ENCODE assay signal across 1 cellular context in the genomic region with DNA sequence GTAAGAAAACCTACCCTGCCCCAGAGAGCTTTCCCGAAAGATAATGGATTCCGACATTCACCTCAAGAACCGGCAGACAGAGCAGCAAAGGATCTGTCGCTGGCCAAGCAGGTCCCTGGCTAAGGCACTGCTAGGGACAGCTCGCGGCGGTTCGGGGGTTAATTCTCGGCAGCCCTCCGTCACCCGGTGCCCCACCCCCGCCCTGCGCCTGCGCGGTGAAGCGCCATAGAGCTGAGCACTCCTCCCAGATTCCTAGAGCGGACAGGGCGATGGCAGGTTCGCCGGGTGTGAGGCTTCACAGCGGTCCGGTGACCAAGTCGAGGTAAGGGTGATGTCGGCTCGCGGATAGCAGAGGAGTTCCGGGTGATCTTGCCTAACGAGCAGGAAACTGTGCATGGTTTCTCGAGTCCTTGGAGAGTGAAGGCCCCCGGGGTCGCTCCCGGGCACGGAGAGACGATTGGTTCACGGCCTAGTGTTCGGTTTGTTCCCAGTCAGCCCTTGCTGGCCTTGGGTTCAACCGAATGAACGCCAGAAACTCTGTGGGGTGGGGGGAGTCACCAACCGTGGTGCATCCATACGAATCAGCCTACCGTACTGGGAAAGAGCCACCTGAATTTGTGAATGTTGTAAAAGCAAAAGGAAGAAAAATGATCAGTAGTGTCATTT.
A peak's percentile ranks its signal among the peaks of the same experiment; 100 is the strongest.
TF ChIP-seq lines count a peak whose summit lies in the region.

A gene (minus strand): TSS at position 160 of the 666 bp plus-strand sequence. CDS start 25,877 bp downstream, outside the sequence.

TF ChIP-seq in HepG2, 621 proteins besides CTCF, POLR2A, EP300 and RAD21 (continued from another document and continues in another):
- TF ChIP-seq, protein P1, sequence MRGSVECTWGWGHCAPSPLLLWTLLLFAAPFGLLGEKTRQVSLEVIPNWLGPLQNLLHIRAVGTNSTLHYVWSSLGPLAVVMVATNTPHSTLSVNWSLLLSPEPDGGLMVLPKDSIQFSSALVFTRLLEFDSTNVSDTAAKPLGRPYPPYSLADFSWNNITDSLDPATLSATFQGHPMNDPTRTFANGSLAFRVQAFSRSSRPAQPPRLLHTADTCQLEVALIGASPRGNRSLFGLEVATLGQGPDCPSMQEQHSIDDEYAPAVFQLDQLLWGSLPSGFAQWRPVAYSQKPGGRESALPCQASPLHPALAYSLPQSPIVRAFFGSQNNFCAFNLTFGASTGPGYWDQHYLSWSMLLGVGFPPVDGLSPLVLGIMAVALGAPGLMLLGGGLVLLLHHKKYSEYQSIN (CRISPR knock-in tag; IDR thresholded peaks at IDR 0.05; ENCODE audit: borderline replicate concordance): 0 out of 2 replicates have a peak, but pooled peaks have one; percentile 61
- TF ChIP-seq ZNF777 (CRISPR knock-in tag; IDR thresholded peaks at IDR 0.05): peak; percentile 36; the same call in 1 of the 2 replicates
- peak; percentile 91; the same call in 1 of the 2 replicates for TF ChIP-seq AHR (CRISPR knock-in tag; IDR thresholded peaks at IDR 0.05)
- peak; percentile 96 for TF ChIP-seq ZNF225 (CRISPR knock-in tag; IDR thresholded peaks at IDR 0.05)
- TF ChIP-seq, protein P2, sequence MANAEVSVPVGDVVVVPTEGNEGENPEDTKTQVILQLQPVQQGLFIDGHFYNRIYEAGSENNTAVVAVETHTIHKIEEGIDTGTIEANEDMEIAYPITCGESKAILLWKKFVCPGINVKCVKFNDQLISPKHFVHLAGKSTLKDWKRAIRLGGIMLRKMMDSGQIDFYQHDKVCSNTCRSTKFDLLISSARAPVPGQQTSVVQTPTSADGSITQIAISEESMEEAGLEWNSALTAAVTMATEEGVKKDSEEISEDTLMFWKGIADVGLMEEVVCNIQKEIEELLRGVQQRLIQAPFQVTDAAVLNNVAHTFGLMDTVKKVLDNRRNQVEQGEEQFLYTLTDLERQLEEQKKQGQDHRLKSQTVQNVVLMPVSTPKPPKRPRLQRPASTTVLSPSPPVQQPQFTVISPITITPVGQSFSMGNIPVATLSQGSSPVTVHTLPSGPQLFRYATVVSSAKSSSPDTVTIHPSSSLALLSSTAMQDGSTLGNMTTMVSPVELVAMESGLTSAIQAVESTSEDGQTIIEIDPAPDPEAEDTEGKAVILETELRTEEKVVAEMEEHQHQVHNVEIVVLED (CRISPR knock-in tag; IDR thresholded peaks at IDR 0.05; ENCODE audit: borderline replicate concordance): peak; percentile 62; the same call in 1 of the 2 replicates
- TF ChIP-seq, protein P3, sequence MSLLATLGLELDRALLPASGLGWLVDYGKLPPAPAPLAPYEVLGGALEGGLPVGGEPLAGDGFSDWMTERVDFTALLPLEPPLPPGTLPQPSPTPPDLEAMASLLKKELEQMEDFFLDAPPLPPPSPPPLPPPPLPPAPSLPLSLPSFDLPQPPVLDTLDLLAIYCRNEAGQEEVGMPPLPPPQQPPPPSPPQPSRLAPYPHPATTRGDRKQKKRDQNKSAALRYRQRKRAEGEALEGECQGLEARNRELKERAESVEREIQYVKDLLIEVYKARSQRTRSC (CRISPR knock-in tag; IDR thresholded peaks at IDR 0.05; ENCODE audit: low read depth): no peak
- TF ChIP-seq, protein P4, sequence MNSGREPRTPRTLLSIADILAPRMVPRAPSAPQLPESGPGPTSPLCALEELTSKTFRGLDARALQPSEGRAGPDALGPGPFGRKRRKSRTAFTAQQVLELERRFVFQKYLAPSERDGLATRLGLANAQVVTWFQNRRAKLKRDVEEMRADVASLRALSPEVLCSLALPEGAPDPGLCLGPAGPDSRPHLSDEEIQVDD (CRISPR knock-in tag; IDR thresholded peaks at IDR 0.05; ENCODE audit: borderline replicate concordance): peak; percentile 85; the same call in 1 of the 2 replicates
- peak; percentile 43; the same call in 1 of the 2 replicates for TF ChIP-seq TSC22D2 (CRISPR knock-in tag; IDR thresholded peaks at IDR 0.05; ENCODE audit: borderline replicate concordance)
- peak; percentile 42; the same call in 1 of the 2 replicates for TF ChIP-seq RARA (CRISPR knock-in tag; IDR thresholded peaks at IDR 0.05)
- no peak for TF ChIP-seq ZNF382 (CRISPR knock-in tag; IDR thresholded peaks at IDR 0.05; ENCODE audit: borderline replicate concordance)
- peak; percentile 85; the same call in 1 of the 2 replicates for TF ChIP-seq ZSCAN31 (CRISPR knock-in tag; IDR thresholded peaks at IDR 0.05; ENCODE audit: low read depth)
- peak; percentile 97 for TF ChIP-seq PHF20 (CRISPR knock-in tag; IDR thresholded peaks at IDR 0.05)
- TF ChIP-seq FOXP1 (IDR thresholded peaks at IDR 0.05): no peak
- TF ChIP-seq FOXP1 (CRISPR knock-in tag; IDR thresholded peaks at IDR 0.05): no peak; the same call in none of the 2 replicates
- peak; percentile 95 for TF ChIP-seq ZSCAN21 (CRISPR knock-in tag; IDR thresholded peaks at IDR 0.05; ENCODE audit: borderline replicate concordance)
- no peak for TF ChIP-seq RBAK (CRISPR knock-in tag; IDR thresholded peaks at IDR 0.05)
- peak; percentile 83; the same call in 1 of the 2 replicates for TF ChIP-seq ZNF20 (CRISPR knock-in tag; IDR thresholded peaks at IDR 0.05)
- TF ChIP-seq ZNF543 (CRISPR knock-in tag; IDR thresholded peaks at IDR 0.05): peak; percentile 90; the same call in 1 of the 2 replicates
- peak; percentile 87 for TF ChIP-seq ZNF451 (CRISPR knock-in tag; IDR thresholded peaks at IDR 0.05)
- TF ChIP-seq, protein P5, sequence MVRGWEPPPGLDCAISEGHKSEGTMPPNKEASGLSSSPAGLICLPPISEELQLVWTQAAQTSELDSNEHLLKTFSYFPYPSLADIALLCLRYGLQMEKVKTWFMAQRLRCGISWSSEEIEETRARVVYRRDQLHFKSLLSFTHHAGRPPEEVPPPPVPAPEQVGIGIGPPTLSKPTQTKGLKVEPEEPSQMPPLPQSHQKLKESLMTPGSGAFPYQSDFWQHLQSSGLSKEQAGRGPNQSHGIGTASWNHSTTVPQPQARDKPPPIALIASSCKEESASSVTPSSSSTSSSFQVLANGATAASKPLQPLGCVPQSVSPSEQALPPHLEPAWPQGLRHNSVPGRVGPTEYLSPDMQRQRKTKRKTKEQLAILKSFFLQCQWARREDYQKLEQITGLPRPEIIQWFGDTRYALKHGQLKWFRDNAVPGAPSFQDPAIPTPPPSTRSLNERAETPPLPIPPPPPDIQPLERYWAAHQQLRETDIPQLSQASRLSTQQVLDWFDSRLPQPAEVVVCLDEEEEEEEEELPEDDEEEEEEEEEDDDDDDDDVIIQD (CRISPR knock-in tag; IDR thresholded peaks at IDR 0.05; ENCODE audit: low read depth): no peak
- 0 out of 2 replicates have a peak, but pooled peaks have one; percentile 53 for TF ChIP-seq ZNF329 (CRISPR knock-in tag; IDR thresholded peaks at IDR 0.05; ENCODE audit: low read depth)
- TF ChIP-seq, protein P6, sequence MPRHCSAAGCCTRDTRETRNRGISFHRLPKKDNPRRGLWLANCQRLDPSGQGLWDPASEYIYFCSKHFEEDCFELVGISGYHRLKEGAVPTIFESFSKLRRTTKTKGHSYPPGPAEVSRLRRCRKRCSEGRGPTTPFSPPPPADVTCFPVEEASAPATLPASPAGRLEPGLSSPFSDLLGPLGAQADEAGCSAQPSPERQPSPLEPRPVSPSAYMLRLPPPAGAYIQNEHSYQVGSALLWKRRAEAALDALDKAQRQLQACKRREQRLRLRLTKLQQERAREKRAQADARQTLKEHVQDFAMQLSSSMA (CRISPR knock-in tag; IDR thresholded peaks at IDR 0.05): peak; percentile 88; the same call in 1 of the 2 replicates
- TF ChIP-seq CBX5 (CRISPR knock-in tag; IDR thresholded peaks at IDR 0.05; ENCODE audit: borderline replicate concordance): peak; percentile 92; the same call in 1 of the 2 replicates
- no peak for TF ChIP-seq HNRNPUL1 (IDR thresholded peaks at IDR 0.05; ENCODE audit: low read depth, low read length)
- peak; percentile 88 for TF ChIP-seq ZNF160 (CRISPR knock-in tag; IDR thresholded peaks at IDR 0.05)
- TF ChIP-seq, protein P7, sequence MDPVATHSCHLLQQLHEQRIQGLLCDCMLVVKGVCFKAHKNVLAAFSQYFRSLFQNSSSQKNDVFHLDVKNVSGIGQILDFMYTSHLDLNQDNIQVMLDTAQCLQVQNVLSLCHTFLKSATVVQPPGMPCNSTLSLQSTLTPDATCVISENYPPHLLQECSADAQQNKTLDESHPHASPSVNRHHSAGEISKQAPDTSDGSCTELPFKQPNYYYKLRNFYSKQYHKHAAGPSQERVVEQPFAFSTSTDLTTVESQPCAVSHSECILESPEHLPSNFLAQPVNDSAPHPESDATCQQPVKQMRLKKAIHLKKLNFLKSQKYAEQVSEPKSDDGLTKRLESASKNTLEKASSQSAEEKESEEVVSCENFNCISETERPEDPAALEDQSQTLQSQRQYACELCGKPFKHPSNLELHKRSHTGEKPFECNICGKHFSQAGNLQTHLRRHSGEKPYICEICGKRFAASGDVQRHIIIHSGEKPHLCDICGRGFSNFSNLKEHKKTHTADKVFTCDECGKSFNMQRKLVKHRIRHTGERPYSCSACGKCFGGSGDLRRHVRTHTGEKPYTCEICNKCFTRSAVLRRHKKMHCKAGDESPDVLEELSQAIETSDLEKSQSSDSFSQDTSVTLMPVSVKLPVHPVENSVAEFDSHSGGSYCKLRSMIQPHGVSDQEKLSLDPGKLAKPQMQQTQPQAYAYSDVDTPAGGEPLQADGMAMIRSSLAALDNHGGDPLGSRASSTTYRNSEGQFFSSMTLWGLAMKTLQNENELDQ (CRISPR knock-in tag; IDR thresholded peaks at IDR 0.05; ENCODE audit: borderline replicate concordance): no peak
- peak; percentile 52; the same call in 1 of the 2 replicates for TF ChIP-seq ZKSCAN8 (CRISPR knock-in tag; IDR thresholded peaks at IDR 0.05; ENCODE audit: borderline replicate concordance)
- no peak for TF ChIP-seq ZNF10 (CRISPR knock-in tag; IDR thresholded peaks at IDR 0.05; ENCODE audit: borderline replicate concordance, low read depth)
- peak; percentile 46 for TF ChIP-seq MIER3 (CRISPR knock-in tag; IDR thresholded peaks at IDR 0.05; ENCODE audit: borderline replicate concordance)
- TF ChIP-seq, protein P8, sequence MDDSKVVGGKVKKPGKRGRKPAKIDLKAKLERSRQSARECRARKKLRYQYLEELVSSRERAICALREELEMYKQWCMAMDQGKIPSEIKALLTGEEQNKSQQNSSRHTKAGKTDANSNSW (CRISPR knock-in tag; IDR thresholded peaks at IDR 0.05; ENCODE audit: borderline replicate concordance): peak; percentile 78; the same call in 1 of the 2 replicates
- TF ChIP-seq HOXD1 (CRISPR knock-in tag; IDR thresholded peaks at IDR 0.05): no peak; the same call in 1 of the 2 replicates
- TF ChIP-seq, protein P9, sequence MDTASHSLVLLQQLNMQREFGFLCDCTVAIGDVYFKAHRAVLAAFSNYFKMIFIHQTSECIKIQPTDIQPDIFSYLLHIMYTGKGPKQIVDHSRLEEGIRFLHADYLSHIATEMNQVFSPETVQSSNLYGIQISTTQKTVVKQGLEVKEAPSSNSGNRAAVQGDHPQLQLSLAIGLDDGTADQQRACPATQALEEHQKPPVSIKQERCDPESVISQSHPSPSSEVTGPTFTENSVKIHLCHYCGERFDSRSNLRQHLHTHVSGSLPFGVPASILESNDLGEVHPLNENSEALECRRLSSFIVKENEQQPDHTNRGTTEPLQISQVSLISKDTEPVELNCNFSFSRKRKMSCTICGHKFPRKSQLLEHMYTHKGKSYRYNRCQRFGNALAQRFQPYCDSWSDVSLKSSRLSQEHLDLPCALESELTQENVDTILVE (CRISPR knock-in tag; IDR thresholded peaks at IDR 0.05): peak; percentile 78; the same call in 1 of the 2 replicates
- TF ChIP-seq ZNF644 (CRISPR knock-in tag; IDR thresholded peaks at IDR 0.05; ENCODE audit: low read depth): peak; percentile 83; the same call in 1 of the 2 replicates
- TF ChIP-seq ZNF776 (CRISPR knock-in tag; IDR thresholded peaks at IDR 0.05): peak; percentile 88; the same call in 1 of the 2 replicates
- TF ChIP-seq, protein P10, sequence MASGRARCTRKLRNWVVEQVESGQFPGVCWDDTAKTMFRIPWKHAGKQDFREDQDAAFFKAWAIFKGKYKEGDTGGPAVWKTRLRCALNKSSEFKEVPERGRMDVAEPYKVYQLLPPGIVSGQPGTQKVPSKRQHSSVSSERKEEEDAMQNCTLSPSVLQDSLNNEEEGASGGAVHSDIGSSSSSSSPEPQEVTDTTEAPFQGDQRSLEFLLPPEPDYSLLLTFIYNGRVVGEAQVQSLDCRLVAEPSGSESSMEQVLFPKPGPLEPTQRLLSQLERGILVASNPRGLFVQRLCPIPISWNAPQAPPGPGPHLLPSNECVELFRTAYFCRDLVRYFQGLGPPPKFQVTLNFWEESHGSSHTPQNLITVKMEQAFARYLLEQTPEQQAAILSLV (CRISPR knock-in tag; IDR thresholded peaks at IDR 0.05; ENCODE audit: borderline replicate concordance): peak; percentile 88; the same call in 1 of the 2 replicates
- peak; percentile 65 for TF ChIP-seq ATF1 (CRISPR knock-in tag; IDR thresholded peaks at IDR 0.05)
- peak; percentile 67; the same call in 1 of the 2 replicates for TF ChIP-seq TARDBP (CRISPR knock-in tag; IDR thresholded peaks at IDR 0.05)
- TF ChIP-seq ZNF746 (CRISPR knock-in tag; IDR thresholded peaks at IDR 0.05): no peak
- TF ChIP-seq, protein P11, sequence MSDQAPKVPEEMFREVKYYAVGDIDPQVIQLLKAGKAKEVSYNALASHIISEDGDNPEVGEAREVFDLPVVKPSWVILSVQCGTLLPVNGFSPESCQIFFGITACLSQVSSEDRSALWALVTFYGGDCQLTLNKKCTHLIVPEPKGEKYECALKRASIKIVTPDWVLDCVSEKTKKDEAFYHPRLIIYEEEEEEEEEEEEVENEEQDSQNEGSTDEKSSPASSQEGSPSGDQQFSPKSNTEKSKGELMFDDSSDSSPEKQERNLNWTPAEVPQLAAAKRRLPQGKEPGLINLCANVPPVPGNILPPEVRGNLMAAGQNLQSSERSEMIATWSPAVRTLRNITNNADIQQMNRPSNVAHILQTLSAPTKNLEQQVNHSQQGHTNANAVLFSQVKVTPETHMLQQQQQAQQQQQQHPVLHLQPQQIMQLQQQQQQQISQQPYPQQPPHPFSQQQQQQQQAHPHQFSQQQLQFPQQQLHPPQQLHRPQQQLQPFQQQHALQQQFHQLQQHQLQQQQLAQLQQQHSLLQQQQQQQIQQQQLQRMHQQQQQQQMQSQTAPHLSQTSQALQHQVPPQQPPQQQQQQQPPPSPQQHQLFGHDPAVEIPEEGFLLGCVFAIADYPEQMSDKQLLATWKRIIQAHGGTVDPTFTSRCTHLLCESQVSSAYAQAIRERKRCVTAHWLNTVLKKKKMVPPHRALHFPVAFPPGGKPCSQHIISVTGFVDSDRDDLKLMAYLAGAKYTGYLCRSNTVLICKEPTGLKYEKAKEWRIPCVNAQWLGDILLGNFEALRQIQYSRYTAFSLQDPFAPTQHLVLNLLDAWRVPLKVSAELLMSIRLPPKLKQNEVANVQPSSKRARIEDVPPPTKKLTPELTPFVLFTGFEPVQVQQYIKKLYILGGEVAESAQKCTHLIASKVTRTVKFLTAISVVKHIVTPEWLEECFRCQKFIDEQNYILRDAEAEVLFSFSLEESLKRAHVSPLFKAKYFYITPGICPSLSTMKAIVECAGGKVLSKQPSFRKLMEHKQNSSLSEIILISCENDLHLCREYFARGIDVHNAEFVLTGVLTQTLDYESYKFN (CRISPR knock-in tag; conservative IDR thresholded peaks at IDR 0.05): peak; percentile 51; the same call in 1 of the 2 replicates
- peak; percentile 89; the same call in 1 of the 2 replicates for TF ChIP-seq ZNF839 (CRISPR knock-in tag; IDR thresholded peaks at IDR 0.05; ENCODE audit: borderline replicate concordance)
- TF ChIP-seq SMYD3 (CRISPR knock-in tag; IDR thresholded peaks at IDR 0.05): peak; percentile 27; the same call in 1 of the 2 replicates
